Comparison of ENCODE assay signal across 28 cellular contexts in genomic region chrX:135497736-135498135, GRCh38.
"Had no signal": no experiment of that assay in that cellular context is flagged by ENCODE, and none has a peak within 500 bp of the region (broad histone marks: within the 10 kb centered on the region; RNA-seq: fewer than 3 reads in every experiment).

No MANE protein-coding gene starts in this region.

- H3K27me3 ChIP-seq: brain microvascular endothelial cell, hepatocyte had no signal

- H3K27ac ChIP-seq: brain microvascular endothelial cell, coronary artery, heart right ventricle, hepatocyte had no signal

- H3K27me3 Mint-ChIP-seq: activated CD4-positive, alpha-beta memory T cell treated with anti-CD3 and anti-CD28 coated beads, Interleukin-2, amount 10 ng/mL, durations not matched to agents 7 days and 5 days; activated CD4-positive, alpha-beta T cell treated with anti-CD3 and anti-CD28 coated beads, Interleukin-2, amount 10 ng/mL, durations not matched to agents 7 days and 5 days; activated naive CD4-positive, alpha-beta T cell treated with anti-CD3 and anti-CD28 coated beads, Interleukin-2, amount 10 ng/mL, durations not matched to agents 7 days and 5 days; dendritic cell treated with granulocyte-macrophage colony-stimulating factor and Interleukin-4, amounts not matched to agents 40 ng/mL and 50 ng/mL, for 4 days had no signal

- H3K36me3 ChIP-seq: brain microvascular endothelial cell, heart right ventricle had no signal

- H3K36me3 Mint-ChIP-seq: activated naive CD4-positive, alpha-beta T cell treated with anti-CD3 and anti-CD28 coated beads, Interleukin-2, amount 10 ng/mL, durations not matched to agents 7 days and 5 days; activated naive CD4-positive, alpha-beta T cell treated with anti-CD3 and anti-CD28 coated beads, Interleukin-2, amount 50 U/mL, for 72 hours; activated naive CD8-positive, alpha-beta T cell treated with anti-CD3 and anti-CD28 coated beads, Interleukin-2, amount 10 ng/mL, durations not matched to agents 7 days and 5 days had no signal

- H3K9me3 ChIP-seq: heart right ventricle had no signal

- H3K4me1 ChIP-seq: heart right ventricle had no signal

- H3K4me1 Mint-ChIP-seq: activated CD4-positive, alpha-beta memory T cell treated with anti-CD3 and anti-CD28 coated beads, Interleukin-2, amount 10 ng/mL, durations not matched to agents 7 days and 5 days; activated CD4-positive, alpha-beta T cell treated with anti-CD3 and anti-CD28 coated beads, Interleukin-2, amount 10 ng/mL, durations not matched to agents 7 days and 5 days; activated naive CD4-positive, alpha-beta T cell treated with anti-CD3 and anti-CD28 coated beads, Interleukin-2, amount 10 ng/mL, durations not matched to agents 7 days and 5 days; activated naive CD8-positive, alpha-beta T cell treated with anti-CD3 and anti-CD28 coated beads, Interleukin-2, amount 10 ng/mL, durations not matched to agents 7 days and 5 days; endodermal cell had no signal

- DNase-seq: activated CD4-positive, alpha-beta memory T cell treated with anti-CD3 and anti-CD28 coated beads, Interleukin-2, amount 10 ng/mL, durations not matched to agents 7 days and 5 days; activated CD4-positive, alpha-beta T cell treated with anti-CD3 and anti-CD28 coated beads for 1 hour; activated CD4-positive, alpha-beta T cell treated with anti-CD3 and anti-CD28 coated beads for 4 hours; activated CD4-positive, alpha-beta T cell treated with anti-CD3 and anti-CD28 coated beads, Interleukin-2, amount 10 ng/mL, durations not matched to agents 7 days and 5 days; activated CD4-positive, alpha-beta T cell treated with anti-CD3 and anti-CD28 coated beads, Interleukin-2, amount 50 U/mL, for 4 hours; activated CD4-positive, CD25-positive, alpha-beta regulatory T cell; activated CD8-positive, alpha-beta memory T cell treated with anti-CD3 and anti-CD28 coated beads, Interleukin-2, amount 50 U/mL, for 48 hours; activated gamma-delta T cell; activated naive CD4-positive, alpha-beta T cell; activated naive CD4-positive, alpha-beta T cell treated with anti-CD3 and anti-CD28 coated beads, Interleukin-2, amount 10 ng/mL, durations not matched to agents 7 days and 5 days; activated naive CD8-positive, alpha-beta T cell treated with anti-CD3 and anti-CD28 coated beads, Interleukin-2, amount 10 ng/mL, durations not matched to agents 7 days and 5 days; activated T-cell treated with anti-CD3 and anti-CD28 coated beads for 4 hours; activated T-cell treated with anti-CD3 and anti-CD28 coated beads, Interleukin-2, amount 50 U/mL, for 24 hours; activated T-cell treated with anti-CD3 and anti-CD28 coated beads, Interleukin-2, amount 50 U/mL, for 72 hours; amniotic stem cell; anterior cingulate cortex; brain microvascular endothelial cell; dorsolateral prefrontal cortex; effector memory CD4-positive, alpha-beta T cell; endodermal cell; foreskin fibroblast; heart right ventricle; T-helper 2 cell had no signal

- H3K9me3 Mint-ChIP-seq: activated CD4-positive, alpha-beta memory T cell treated with anti-CD3 and anti-CD28 coated beads, Interleukin-2, amount 10 ng/mL, durations not matched to agents 7 days and 5 days; activated CD4-positive, alpha-beta T cell treated with anti-CD3 and anti-CD28 coated beads, Interleukin-2, amount 10 ng/mL, durations not matched to agents 7 days and 5 days; activated naive CD4-positive, alpha-beta T cell treated with anti-CD3 and anti-CD28 coated beads, Interleukin-2, amount 10 ng/mL, durations not matched to agents 7 days and 5 days; activated naive CD4-positive, alpha-beta T cell treated with anti-CD3 and anti-CD28 coated beads, Interleukin-2, amount 50 U/mL, for 72 hours; activated naive CD8-positive, alpha-beta T cell treated with anti-CD3 and anti-CD28 coated beads, Interleukin-2, amount 10 ng/mL, durations not matched to agents 7 days and 5 days; activated T-cell treated with anti-CD3 and anti-CD28 coated beads, Interleukin-2, amount 50 U/mL, for 24 hours; activated T-cell treated with anti-CD3 and anti-CD28 coated beads, Interleukin-2, amount 50 U/mL, for 72 hours; dendritic cell treated with granulocyte-macrophage colony-stimulating factor and Interleukin-4, amounts not matched to agents 40 ng/mL and 50 ng/mL, for 4 days had no signal

- H3K4me3 ChIP-seq: coronary artery, dorsolateral prefrontal cortex, heart right ventricle, hepatocyte had no signal

- H3K27ac Mint-ChIP-seq: activated CD4-positive, alpha-beta memory T cell treated with anti-CD3 and anti-CD28 coated beads, Interleukin-2, amount 10 ng/mL, durations not matched to agents 7 days and 5 days; activated CD4-positive, alpha-beta T cell treated with anti-CD3 and anti-CD28 coated beads, Interleukin-2, amount 10 ng/mL, durations not matched to agents 7 days and 5 days; activated naive CD4-positive, alpha-beta T cell treated with anti-CD3 and anti-CD28 coated beads, Interleukin-2, amount 10 ng/mL, durations not matched to agents 7 days and 5 days; activated naive CD4-positive, alpha-beta T cell treated with anti-CD3 and anti-CD28 coated beads, Interleukin-2, amount 50 U/mL, for 72 hours; activated naive CD8-positive, alpha-beta T cell treated with anti-CD3 and anti-CD28 coated beads, Interleukin-2, amount 10 ng/mL, durations not matched to agents 7 days and 5 days; activated T-cell treated with anti-CD3 and anti-CD28 coated beads, Interleukin-2, amount 50 U/mL, for 24 hours; activated T-cell treated with anti-CD3 and anti-CD28 coated beads, Interleukin-2, amount 50 U/mL, for 72 hours; dendritic cell treated with granulocyte-macrophage colony-stimulating factor and Interleukin-4, amounts not matched to agents 40 ng/mL and 50 ng/mL, for 4 days; endodermal cell had no signal

- ATAC-seq: activated naive CD4-positive, alpha-beta T cell treated with anti-CD3 and anti-CD28 coated beads, Interleukin-2, amount 50 U/mL, for 72 hours; activated T-cell treated with anti-CD3 and anti-CD28 coated beads, Interleukin-2, amount 50 U/mL, for 72 hours; esophagus mucosa; heart right ventricle had no signal

- H3K4me3 Mint-ChIP-seq: activated CD4-positive, alpha-beta memory T cell treated with anti-CD3 and anti-CD28 coated beads, Interleukin-2, amount 10 ng/mL, durations not matched to agents 7 days and 5 days; activated CD4-positive, alpha-beta T cell treated with anti-CD3 and anti-CD28 coated beads, Interleukin-2, amount 10 ng/mL, durations not matched to agents 7 days and 5 days; activated naive CD4-positive, alpha-beta T cell treated with anti-CD3 and anti-CD28 coated beads, Interleukin-2, amount 10 ng/mL, durations not matched to agents 7 days and 5 days; activated naive CD8-positive, alpha-beta T cell treated with anti-CD3 and anti-CD28 coated beads, Interleukin-2, amount 10 ng/mL, durations not matched to agents 7 days and 5 days; activated T-cell treated with anti-CD3 and anti-CD28 coated beads, Interleukin-2, amount 50 U/mL, for 24 hours; activated T-cell treated with anti-CD3 and anti-CD28 coated beads, Interleukin-2, amount 50 U/mL, for 72 hours; dendritic cell treated with granulocyte-macrophage colony-stimulating factor and Interleukin-4, amounts not matched to agents 40 ng/mL and 50 ng/mL, for 4 days; endodermal cell had no signal
